In the genomic region with DNA sequence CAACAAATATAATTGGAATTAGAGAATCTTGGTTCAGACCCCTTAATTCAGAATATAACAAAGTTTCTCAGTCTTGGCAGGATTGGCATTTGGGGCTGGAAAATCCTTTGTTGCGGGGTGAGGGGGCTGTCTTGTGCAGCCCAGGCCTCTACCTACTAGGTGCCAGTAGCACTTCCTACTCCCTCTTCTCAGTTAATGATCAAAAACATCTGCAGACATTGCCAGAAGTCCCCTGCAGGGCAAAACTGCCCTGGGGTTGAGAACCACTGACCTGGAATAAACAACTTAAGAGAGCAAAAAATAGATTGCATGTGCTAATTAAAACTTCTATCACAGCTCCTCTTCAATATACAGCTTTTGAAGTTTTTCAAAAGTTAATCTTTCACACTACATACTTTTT, we compare ENCODE assay signal across 13 cellular contexts.
"Had no signal": no experiment of that assay in that cellular context is flagged by ENCODE, and none has a peak within 500 bp of the region (broad histone marks: within the 10 kb centered on the region; RNA-seq: fewer than 3 reads in every experiment).

No MANE protein-coding gene starts in this region.

- DNase-seq: activated CD4-positive, alpha-beta T cell treated with anti-CD3 and anti-CD28 coated beads, Interleukin-2, amount 50 U/mL, for 1 hour; activated CD4-positive, CD25-positive, alpha-beta regulatory T cell; activated naive CD4-positive, alpha-beta T cell treated with Interleukin-2 at 50 U/mL for 16 hours; activated naive CD8-positive, alpha-beta T cell treated with anti-CD3 and anti-CD28 coated beads, Interleukin-2, amount 50 U/mL, for 24 hours; dermis blood vessel endothelial cell; endodermal cell; mucosa of descending colon; naive thymus-derived CD8-positive, alpha-beta T cell; occipital lobe; thyroid gland had no signal

- ATAC-seq: activated naive CD8-positive, alpha-beta T cell treated with anti-CD3 and anti-CD28 coated beads, Interleukin-2, amount 50 U/mL, for 24 hours; gastroesophageal sphincter; left lobe of liver; mucosa of descending colon; naive thymus-derived CD8-positive, alpha-beta T cell; sciatic nerve had no signal

- H3K4me3 Mint-ChIP-seq: activated naive CD8-positive, alpha-beta T cell treated with anti-CD3 and anti-CD28 coated beads, Interleukin-2, amount 50 U/mL, for 24 hours; endodermal cell; naive thymus-derived CD8-positive, alpha-beta T cell had no signal

- H3K27me3 Mint-ChIP-seq: activated naive CD8-positive, alpha-beta T cell treated with anti-CD3 and anti-CD28 coated beads, Interleukin-2, amount 50 U/mL, for 24 hours; naive thymus-derived CD8-positive, alpha-beta T cell had no signal

- H3K4me3 ChIP-seq: gastroesophageal sphincter, mucosa of descending colon, thyroid gland had no signal

- H3K27me3 ChIP-seq: gastroesophageal sphincter, thyroid gland had no signal

- H3K9me3 Mint-ChIP-seq: activated naive CD8-positive, alpha-beta T cell treated with anti-CD3 and anti-CD28 coated beads, Interleukin-2, amount 50 U/mL, for 24 hours; naive thymus-derived CD8-positive, alpha-beta T cell had no signal

- H3K27ac Mint-ChIP-seq: endodermal cell had no signal

- H3K9me3 ChIP-seq: gastroesophageal sphincter, mucosa of descending colon, thyroid gland had no signal

- H3K27ac ChIP-seq: gastroesophageal sphincter, thyroid gland had no signal
